28 cellular contexts compared by ENCODE assay signal in the genomic region with DNA sequence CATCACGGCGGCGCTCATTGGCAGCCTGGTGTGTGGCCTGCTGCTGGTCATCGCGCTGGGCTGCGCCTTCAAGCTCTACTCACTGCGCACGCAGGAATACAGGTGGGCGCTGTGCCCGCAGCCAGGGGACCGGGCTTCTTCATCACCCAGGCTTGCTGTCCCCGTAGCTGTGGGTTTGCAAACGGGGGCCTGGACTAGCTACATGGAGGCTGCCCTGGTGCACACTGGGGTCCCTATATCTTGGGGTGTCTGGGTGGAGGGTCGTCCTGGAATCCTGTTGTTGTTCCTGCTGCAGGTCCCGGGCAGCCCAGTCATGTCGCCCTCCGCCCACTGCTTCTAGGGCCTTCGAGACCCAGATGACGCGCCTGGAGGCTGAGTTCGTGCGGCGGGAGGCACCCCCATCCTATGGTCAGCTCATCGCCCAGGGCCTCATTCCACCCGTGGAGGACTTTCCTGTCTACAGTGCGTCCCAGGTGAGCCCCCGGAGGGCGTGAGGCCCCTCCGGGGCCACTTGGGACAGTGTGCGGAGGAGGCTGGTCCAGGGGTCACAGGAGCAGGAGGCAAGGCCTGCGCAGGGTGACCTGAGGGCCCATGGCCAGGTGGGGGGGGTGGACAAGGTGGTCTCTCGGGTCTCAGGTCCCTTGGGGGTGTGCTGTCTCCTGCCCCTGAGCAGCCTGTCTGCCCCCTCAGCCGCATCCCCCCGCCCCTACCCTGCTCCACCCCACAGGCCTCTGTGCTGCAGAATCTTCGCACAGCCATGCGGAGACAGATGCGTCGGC. TPM values are rescaled to one million over a fixed set of nuclear protein-coding genes. Genes with fewer than 3 reads are reported as not detected.
"Had no signal": no experiment of that assay in that cellular context is flagged by ENCODE, and none has a peak within 500 bp of the region (broad histone marks: within the 10 kb centered on the region; RNA-seq: fewer than 3 reads in every experiment).

No MANE protein-coding gene starts in this region.

- H3K9me3 ChIP-seq: breast epithelium, SJSA1 had no signal

- H3K27me3 ChIP-seq: breast epithelium, SJSA1 had no signal

- H3K9ac ChIP-seq: KMS-11 had no signal

- DNase-seq: activated CD4-positive, alpha-beta T cell treated with anti-CD3 and anti-CD28 coated beads for 48 hours; activated CD4-positive, alpha-beta T cell treated with anti-CD3 and anti-CD28 coated beads, Interleukin-2, amount 50 U/mL, for 4 hours; activated CD4-positive, CD25-positive, alpha-beta regulatory T cell treated with anti-CD3 and anti-CD28 coated beads, Interleukin-2, amount 50 U/mL, for 72 hours; activated CD8-positive, alpha-beta memory T cell treated with anti-CD3 and anti-CD28 coated beads, Interleukin-2, amount 10 ng/mL, durations not matched to agents 7 days and 5 days; activated effector memory CD4-positive, alpha-beta T cell treated with Interleukin-2 at 50 U/mL for 16 hours; activated naive CD4-positive, alpha-beta T cell; activated T-cell treated with anti-CD3 and anti-CD28 coated beads, Interleukin-2, amount 50 U/mL, for 24 hours; aorta; central memory CD4-positive, alpha-beta T cell; MM.1S; NCI-H1105; NCI-H1436; NCI-H187; NCI-H2081; NCI-H510A treated with DMSO at 0.1 percent for 48 hours; NCI-H69; NK-92 treated with Interleukin-12 subunit alpha and Interleukin-12 subunit beta, amount 100 ng/mL, for 24 hours; OCI-M1; Right ventricle myocardium superior; RPMI8226; T-helper 17 cell; T-helper 9 cell had no signal

- H3K4me2 ChIP-seq: KMS-11 had no signal

- H3K4me3 ChIP-seq: breast epithelium, SJSA1 had no signal

- ATAC-seq: activated CD8-positive, alpha-beta memory T cell treated with anti-CD3 and anti-CD28 coated beads, Interleukin-2, amount 10 ng/mL, durations not matched to agents 7 days and 5 days; Panc1; T-helper 17 cell; WTC11 had no signal

- H3K4me1 ChIP-seq: breast epithelium, SJSA1 had no signal

- H3K27ac ChIP-seq: breast epithelium, KMS-11, SJSA1 had no signal

- H3K36me3 ChIP-seq: breast epithelium, SJSA1 had no signal

RNA-seq across cellular contexts. Expression of a gene that starts 19.2 kb away (rescaled TPM):
- total RNA-seq: activated CD8-positive, alpha-beta memory T cell treated with anti-CD3 and anti-CD28 coated beads, Interleukin-2, amount 10 ng/mL, durations not matched to agents 7 days and 5 days; activated T-helper 1 cell treated with anti-CD3 and anti-CD28 coated beads, Interleukin-12 subunit alpha, Interleukin-12 subunit beta, Interleukin-2, Interleukin-4 antibody, amounts not matched to agents 30 ng/mL and 10 ng/mL and 1 ng/mL, durations not matched to agents 14 hours and 24 hours and 36 hours; SJSA1; T-helper 17 cell had no signal
- polyA plus RNA-seq: aorta had no signal
